Comparison of ENCODE assay signal across 11 cellular contexts in the genomic region with DNA sequence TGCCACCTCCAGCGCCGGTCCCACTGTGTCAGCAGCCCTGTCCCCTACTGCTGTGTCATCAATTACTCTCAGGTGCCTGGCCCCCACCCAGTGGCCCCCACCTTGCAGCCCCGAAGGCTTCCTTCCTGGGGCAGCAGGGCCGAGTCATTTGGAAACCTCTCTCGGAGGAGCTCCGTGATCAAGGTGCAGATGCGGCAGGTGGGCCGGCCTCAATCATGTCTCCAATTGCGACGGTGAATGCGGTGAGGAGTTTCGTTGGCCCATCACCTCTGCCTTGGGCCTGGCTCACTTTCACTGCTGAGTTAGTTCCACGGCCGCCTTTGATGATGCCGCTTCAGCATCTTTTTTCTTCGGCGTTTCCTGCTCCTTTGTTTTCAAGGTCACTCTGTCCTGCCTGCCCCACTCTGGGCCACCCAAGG. TPM values are rescaled to one million over a fixed set of nuclear protein-coding genes. Genes with fewer than 3 reads are reported as not detected.
DNase-seq lines count a peak whose midpoint lies in the region; ATAC-seq and TF ChIP-seq lines count a peak whose summit lies in the region.
"Had no signal": no experiment of that assay in that cellular context is flagged by ENCODE, and none has a peak within 500 bp of the region (broad histone marks: within the 10 kb centered on the region; RNA-seq: fewer than 3 reads in every experiment).

No MANE protein-coding gene starts in this region.

- peaks cover 4% of the 10 kb centered on the region; the same call in 1 of the 2 replicates for H3K79me2 ChIP-seq in OCI-LY3 (ENCODE audit: low read length)
- H3K79me2 ChIP-seq in parathyroid adenoma, result no peaks in the 10 kb centered on the region

- peak overlapping the region; percentile 35; the same call in 1 of the 2 replicates for H2AFZ ChIP-seq in OCI-LY3 (ENCODE audit: low read depth, low read length)
- H2AFZ ChIP-seq in parathyroid adenoma, result peak overlapping the region; percentile 69

- H3K36me3 ChIP-seq in OCI-LY3 (replicated peaks; ENCODE audit: low read depth, low read length) (no peaks in the 10 kb centered on the region), parathyroid adenoma (ENCODE audit: control insufficient read depth, insufficient read depth, low read length) (no peaks in the 10 kb centered on the region), upper lobe of right lung (no peaks in the 10 kb centered on the region), stomach (no peaks in the 10 kb centered on the region)

- peak; percentile 46 for DNase-seq in activated T-helper 9 cell treated with anti-CD3 and anti-CD28 coated beads, Interleukin-2, amount 50 U/mL, for 16 hours (ENCODE audit: low read depth)
- DNase-seq in NCI-H1048 (lab: John Stamatoyannopoulos, UW) (no peak), cerebellar nuclear complex (lab: John Stamatoyannopoulos, UW) (no peak), upper lobe of right lung (no peak), stomach (no peak)
- DNase-seq: erythroblast, NCI-H1930, Right ventricle myocardium superior had no signal

- H3K9ac ChIP-seq in OCI-LY3 (ENCODE audit: low read length) (peak overlapping the region; percentile 67), parathyroid adenoma (no peak overlapping the region)

- TF ChIP-seq CTCF in OCI-LY3 (IDR thresholded peaks at IDR 0.05; ENCODE audit: low read depth, low read length), result no peak
- TF ChIP-seq CTCF in parathyroid adenoma (IDR thresholded peaks at IDR 0.05), result no peak
- no peak for TF ChIP-seq CTCF in upper lobe of right lung (IDR thresholded peaks at IDR 0.05)
- TF ChIP-seq CTCF in stomach (IDR thresholded peaks at IDR 0.05), result no peak

- H3K27me3 ChIP-seq in OCI-LY3 (ENCODE audit: low read depth, low read length) (no peaks in the 10 kb centered on the region), parathyroid adenoma (ENCODE audit: control insufficient read depth, insufficient read depth, low read length) (no peaks in the 10 kb centered on the region), upper lobe of right lung (no peaks in the 10 kb centered on the region), stomach (no peaks in the 10 kb centered on the region)

- no peaks in the 10 kb centered on the region for H4K20me1 ChIP-seq in OCI-LY3 (ENCODE audit: insufficient read depth, low read length)

- intact Hi-C loops in upper lobe of right lung (cut with DNase I), result no loop called here
- intact Hi-C loops in stomach (cut with DNase I; ENCODE audit: low total_unique reads), result no loop called here

- H3K9me3 ChIP-seq in OCI-LY3 (ENCODE audit: insufficient read depth, low read length) (no peaks in the 10 kb centered on the region; the same call in 1 of the 2 replicates), parathyroid adenoma (ENCODE audit: control insufficient read depth, low read length) (no peaks in the 10 kb centered on the region), upper lobe of right lung (no peaks in the 10 kb centered on the region), stomach (no peaks in the 10 kb centered on the region)

- TF ChIP-seq POLR2A in GM18505 (IDR thresholded peaks at IDR 0.05; ENCODE audit: borderline replicate concordance, extremely low read depth, insufficient read depth, insufficient read length), result peak; percentile 22
- TF ChIP-seq POLR2A in stomach (IDR thresholded peaks at IDR 0.05), result no peak

- H3K4me3 ChIP-seq in OCI-LY3 (ENCODE audit: low read length), result peak overlapping the region; percentile 57
- H3K4me3 ChIP-seq in parathyroid adenoma (ENCODE audit: low read depth, low read length), result no peak overlapping the region
- no peak overlapping the region for H3K4me3 ChIP-seq in upper lobe of right lung
- H3K4me3 ChIP-seq in stomach, result no peak overlapping the region

- no peak for TF ChIP-seq EP300 in stomach (IDR thresholded peaks at IDR 0.05)

- peak overlapping the region; percentile 92 for H3K27ac ChIP-seq in OCI-LY3 (ENCODE audit: low read length)
- H3K27ac ChIP-seq in parathyroid adenoma, result no peak overlapping the region
- H3K27ac ChIP-seq in upper lobe of right lung, result no peak overlapping the region
- H3K27ac ChIP-seq in stomach, result no peak overlapping the region

- peaks cover 67% of the 10 kb centered on the region for H3K4me1 ChIP-seq in OCI-LY3 (ENCODE audit: low read length)
- peaks cover 9% of the 10 kb centered on the region for H3K4me1 ChIP-seq in parathyroid adenoma
- peaks cover 19% of the 10 kb centered on the region for H3K4me1 ChIP-seq in upper lobe of right lung
- peaks cover 19 to 39% (median 25%) of the 10 kb centered on the region in 4 donors for H3K4me1 ChIP-seq in stomach

- no peak for ATAC-seq in GM18505 (IDR thresholded peaks at IDR 0.05; ENCODE audit: unreplicated experiment)
- ATAC-seq in upper lobe of right lung, result no peak

- H3K4me2 ChIP-seq in OCI-LY3 (ENCODE audit: low read length), result peak overlapping the region; percentile 83
- no peak overlapping the region for H3K4me2 ChIP-seq in parathyroid adenoma (ENCODE audit: low read length)

- WGBS in stomach, 5 donors, result 73 to 87% (median 76%) methylated on average over 17 of the region's 17 CpGs

RNA-seq across cellular contexts. Expression of gene CXCR5, which starts 11.3 kb away (rescaled TPM):
- total RNA-seq in upper lobe of right lung (not detected), stomach (under 1 TPM in 1 of 5 donors, not detected in 4; 0.14 TPM)
- polyA plus RNA-seq in stomach, result under 1 TPM; 0.12 to 0.60 (median 0.15) TPM
- total RNA-seq: Right ventricle myocardium superior had no signal

RNA-seq across cellular contexts. Expression of gene BCL9L, which starts 53.3 kb away (rescaled TPM):
- total RNA-seq in upper lobe of right lung (62.5 TPM), stomach (10 to 100 TPM in 4 of 5 donors, 1 to 10 TPM in 1; 9.9 to 35.2 (median 20.4) TPM)
- 10 to 100 TPM in 1 of 3 donors, 1 to 10 TPM in 2; 4.2 to 11.7 (median 6.0) TPM for polyA plus RNA-seq in stomach
